21 cellular contexts compared by ENCODE assay signal in the genomic region with DNA sequence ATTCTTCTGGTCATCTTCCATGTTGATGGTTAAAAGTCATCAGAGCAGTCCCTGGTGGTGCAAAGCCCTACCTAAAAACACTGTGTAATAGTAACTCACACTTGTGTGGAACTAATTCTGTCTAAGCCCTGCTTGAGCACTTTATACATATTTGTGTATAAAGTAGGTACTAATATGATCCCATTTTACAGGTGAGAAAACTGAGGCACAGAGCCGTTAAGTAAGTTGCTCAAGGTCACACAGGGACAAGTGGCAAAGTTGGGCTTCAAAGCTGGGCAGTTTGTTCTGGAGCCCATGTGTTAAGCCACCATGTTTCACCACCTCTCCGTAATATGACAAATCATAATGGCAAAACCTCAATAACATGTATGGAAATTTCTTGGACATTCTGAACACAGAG. TPM values are rescaled to one million over a fixed set of nuclear protein-coding genes. Genes with fewer than 3 reads are reported as not detected.
A peak's percentile ranks its signal among the peaks of the same experiment; 100 is the strongest.
DNase-seq lines count a peak whose midpoint lies in the region; ATAC-seq and TF ChIP-seq lines count a peak whose summit lies in the region.
"Had no signal": no experiment of that assay in that cellular context is flagged by ENCODE, and none has a peak within 500 bp of the region (broad histone marks: within the 10 kb centered on the region; RNA-seq: fewer than 3 reads in every experiment).

No MANE protein-coding gene starts in this region.

- H3K4me1 ChIP-seq in GM23248 (ENCODE audit: insufficient read depth) (peaks cover 64% of the 10 kb centered on the region), upper lobe of right lung (peaks cover 17% of the 10 kb centered on the region)

- peak overlapping the region; percentile 86 for H3K27ac ChIP-seq in GM23248
- peak overlapping the region; percentile 24 for H3K27ac ChIP-seq in angular gyrus (ENCODE audit: low read depth, low read length)
- peak overlapping the region in 18 of 21 experiments; percentile 14 to 88 (median 44) for H3K27ac ChIP-seq in skin epidermis
- H3K27ac ChIP-seq in upper lobe of right lung, result no peak overlapping the region
- H3K27ac ChIP-seq: BLaER1 treated with 17β-estradiol and CSF1 and Interleukin-3, amounts not matched to agents 10 nM and 100 nM had no signal

- no peak for ATAC-seq in HG02642 (IDR thresholded peaks at IDR 0.05; ENCODE audit: poor library complexity, unreplicated experiment)
- no peak for ATAC-seq in upper lobe of right lung
- no peak for ATAC-seq in GM21786 (IDR thresholded peaks at IDR 0.05; ENCODE audit: unreplicated experiment)
- ATAC-seq: activated CD8-positive, alpha-beta T cell treated with anti-CD3 and anti-CD28 coated beads, Interleukin-2, amount 10 ng/mL, durations not matched to agents 7 days and 5 days had no signal

- no peaks in the 10 kb centered on the region for H4K20me1 ChIP-seq in GM23248 (ENCODE audit: insufficient read depth)
- H4K20me1 ChIP-seq: BLaER1 treated with 17β-estradiol and CSF1 and Interleukin-3, amounts not matched to agents 10 nM and 100 nM had no signal

- intact Hi-C loops in upper lobe of right lung (cut with DNase I), result no loop called here

- no peaks in the 10 kb centered on the region for H3K9me2 ChIP-seq in GM23248 (ENCODE audit: insufficient read depth)

- peak overlapping the region; percentile 65 for H3K4me2 ChIP-seq in GM23248 (ENCODE audit: unreplicated experiment)
- H3K4me2 ChIP-seq: BLaER1 treated with 17β-estradiol and CSF1 and Interleukin-3, amounts not matched to agents 10 nM and 100 nM had no signal

- WGBS in GM23248 (ENCODE audit: low coverage in 1 of 2, low lambda C conversion rate in 2 of 2, missing lambda C conversion rate in 2 of 2), 2 experiments, result 93% methylated on average over 2 of the region's 2 CpGs

- H3K4me3 ChIP-seq in GM23248, result no peak overlapping the region; the same call in 1 of the 2 replicates
- H3K4me3 ChIP-seq in fibroblast of mammary gland (ENCODE audit: control insufficient read depth, low read depth, low read length), result no peak overlapping the region
- H3K4me3 ChIP-seq in skin epidermis, result no peak overlapping the region
- H3K4me3 ChIP-seq in upper lobe of right lung, result no peak overlapping the region
- H3K4me3 ChIP-seq: BLaER1 treated with 17β-estradiol and CSF1 and Interleukin-3, amounts not matched to agents 10 nM and 100 nM; GM12878 had no signal

- H3K9me3 ChIP-seq in GM23248 (ENCODE audit: low read depth) (no peaks in the 10 kb centered on the region), upper lobe of right lung (no peaks in the 10 kb centered on the region)
- H3K9me3 ChIP-seq: BLaER1 treated with 17β-estradiol and CSF1 and Interleukin-3, amounts not matched to agents 10 nM and 100 nM had no signal

- H3K36me3 ChIP-seq in GM23248 (ENCODE audit: low read depth), result no peaks in the 10 kb centered on the region
- no peaks in the 10 kb centered on the region for H3K36me3 ChIP-seq in upper lobe of right lung
- H3K36me3 ChIP-seq: BLaER1 treated with 17β-estradiol and CSF1 and Interleukin-3, amounts not matched to agents 10 nM and 100 nM had no signal

- H2AFZ ChIP-seq in GM23248, result no peak overlapping the region

- H3K79me2 ChIP-seq in GM23248 (ENCODE audit: insufficient read depth), result no peaks in the 10 kb centered on the region

- in situ Hi-C loops in GM23248 (cut with MboI), result loop anchor here (25.0 kb wide), 1 partner anchor 268 kb away; no protein-coding TSS in a partner anchor

- H3K9ac ChIP-seq in GM23248, result peak overlapping the region; percentile 59
- H3K9ac ChIP-seq: BLaER1 treated with 17β-estradiol and CSF1 and Interleukin-3, amounts not matched to agents 10 nM and 100 nM had no signal

- DNase-seq in GM23248 (no peak), fibroblast of mammary gland (ENCODE audit: low read depth) (peak; percentile 26), upper lobe of right lung (no peak), COLO668 (lab: John Stamatoyannopoulos, UW; ENCODE audit: unreplicated experiment) (no peak)
- DNase-seq: activated CD4-positive, alpha-beta T cell treated with anti-CD3 and anti-CD28 coated beads for 1 hour; activated CD8-positive, alpha-beta T cell treated with anti-CD3 and anti-CD28 coated beads, Interleukin-2, amount 10 ng/mL, durations not matched to agents 7 days and 5 days; activated effector memory CD4-positive, alpha-beta T cell treated with anti-CD3 and anti-CD28 coated beads, Interleukin-2, amount 50 U/mL, for 16 hours; activated T-cell treated with anti-CD3 and anti-CD28 coated beads for 4 hours; Calu3; naive B cell; NCI-H1694; NCI-H2171; NCI-H524 treated with DMSO at 0.1 percent for 48 hours; occipital lobe; T-helper 1 cell had no signal

- H3K27me3 ChIP-seq in GM23248 (replicated peaks; ENCODE audit: insufficient read depth) (no peaks in the 10 kb centered on the region), upper lobe of right lung (no peaks in the 10 kb centered on the region)
- H3K27me3 ChIP-seq: BLaER1 treated with 17β-estradiol and CSF1 and Interleukin-3, amounts not matched to agents 10 nM and 100 nM had no signal

- TF ChIP-seq CTCF in fibroblast of mammary gland (conservative IDR thresholded peaks at IDR 0.05; ENCODE audit: control insufficient read depth, insufficient read depth, low read depth, low read length), result no peak
- no peak for TF ChIP-seq CTCF in upper lobe of right lung (IDR thresholded peaks at IDR 0.05)

- peaks cover 61% of the 10 kb centered on the region for H3F3A ChIP-seq in GM23248 (ENCODE audit: insufficient read depth)

RNA-seq across cellular contexts. Expression of gene BPGM, which starts 48.1 kb away (rescaled TPM):
- 33.3 and 37.4 TPM in 2 replicates for total RNA-seq in GM23248 (2014; rRNA removed; shearing (Covaris generic))
- 41.3 and 41.6 TPM in 2 replicates for polyA plus RNA-seq in GM23248 (2016; fragmentation: Nextera tagmentation; extraction: Ambion mirVana)
- 14.8 TPM for total RNA-seq in upper lobe of right lung
